20 cellular contexts compared by ENCODE assay signal in genomic region chr1:58165073-58165472, GRCh38.
DNase-seq lines count a peak whose midpoint lies in the region; ATAC-seq, FAIRE-seq and TF ChIP-seq lines count a peak whose summit lies in the region.
"Had no signal": no experiment of that assay in that cellular context is flagged by ENCODE, and none has a peak within 500 bp of the region (broad histone marks: within the 10 kb centered on the region; RNA-seq: fewer than 3 reads in every experiment).

No MANE protein-coding gene starts in this region.

- peaks cover 0 to 9% (median 3%) of the 10 kb centered on the region in 6 donors for H3K9me3 Mint-ChIP-seq in immature natural killer cell
- H3K9me3 Mint-ChIP-seq in activated CD4-positive, alpha-beta T cell treated with anti-CD3 and anti-CD28 coated beads for 36 hours (ENCODE audit: low read depth): peaks cover 3% of the 10 kb centered on the region

- peak; percentile 30 for FAIRE-seq in GM12892 (lab: Jason Lieb, UNC)
- FAIRE-seq: astrocyte, G401.6, urothelium cell line had no signal

- intact Hi-C loops in activated CD4-positive, alpha-beta T cell treated with anti-CD3 and anti-CD28 coated beads for 36 hours (cut with DNase I, micrococcal nuclease): no loop called here

- no peak overlapping the region for H3K4me3 Mint-ChIP-seq in immature natural killer cell
- H3K4me3 Mint-ChIP-seq in activated CD4-positive, alpha-beta T cell treated with anti-CD3 and anti-CD28 coated beads for 36 hours: no peak overlapping the region
- H3K4me3 Mint-ChIP-seq: activated naive CD8-positive, alpha-beta T cell treated with anti-CD3 and anti-CD28 coated beads for 36 hours; activated T-helper 17 cell treated with anti-CD3 and anti-CD28 coated beads, Interleukin-2, amount 50 U/mL, for 72 hours; CD4-positive, CD25-positive, alpha-beta regulatory T cell; T-helper 17 cell had no signal

- POLR2A ChIA-PET in activated CD4-positive, alpha-beta T cell treated with anti-CD3 and anti-CD28 coated beads for 36 hours (lab: Charles Lee): no interaction called here

- ATAC-seq in GM21529 (IDR thresholded peaks at IDR 0.05; ENCODE audit: unreplicated experiment) (peak; percentile 49), HG03342 (IDR thresholded peaks at IDR 0.05; ENCODE audit: unreplicated experiment) (peak; percentile 56)
- ATAC-seq in activated CD4-positive, alpha-beta T cell treated with anti-CD3 and anti-CD28 coated beads for 36 hours: no peak
- ATAC-seq: activated T-helper 17 cell treated with anti-CD3 and anti-CD28 coated beads, Interleukin-2, amount 50 U/mL, for 72 hours; T-helper 17 cell had no signal

- DNase-seq in GM12892 (ENCODE audit: insufficient read length) (no peak), islet precursor cell (peak; percentile 57), immature natural killer cell (no peak), GM03348 (ENCODE audit: low spot score) (no peak)
- DNase-seq in activated CD4-positive, alpha-beta T cell treated with anti-CD3 and anti-CD28 coated beads for 36 hours: no peak
- DNase-seq: activated CD4-positive, alpha-beta T cell treated with anti-CD3 and anti-CD28 coated beads, Interleukin-2, amount 50 U/mL, for 1 hour; activated naive CD8-positive, alpha-beta T cell treated with anti-CD3 and anti-CD28 coated beads for 36 hours; CD4-positive, CD25-positive, alpha-beta regulatory T cell; central memory CD4-positive, alpha-beta T cell; DMS 273 treated with DMSO at 0.1 percent for 48 hours; KG1; mammary epithelial cell; NCI-H1092 treated with DMSO at 0.1 percent for 48 hours; T-helper 17 cell had no signal

- CTCF ChIA-PET in activated CD4-positive, alpha-beta T cell treated with anti-CD3 and anti-CD28 coated beads for 36 hours (lab: Charles Lee): interaction anchor here (0.6 kb wide), 1 partner anchor 116 kb away, joined by 3 read pairs; no protein-coding TSS in a partner anchor

- no peak overlapping the region for H3K27ac Mint-ChIP-seq in immature natural killer cell
- H3K27ac Mint-ChIP-seq in activated CD4-positive, alpha-beta T cell treated with anti-CD3 and anti-CD28 coated beads for 36 hours: no peak overlapping the region
- H3K27ac Mint-ChIP-seq: activated naive CD8-positive, alpha-beta T cell treated with anti-CD3 and anti-CD28 coated beads for 36 hours; activated T-helper 17 cell treated with anti-CD3 and anti-CD28 coated beads, Interleukin-2, amount 50 U/mL, for 72 hours; CD4-positive, CD25-positive, alpha-beta regulatory T cell; T-helper 17 cell had no signal

- H3K27me3 Mint-ChIP-seq in immature natural killer cell (ENCODE audit: low read depth in 3 of 3): peaks cover 0 to 3% (median 2%) of the 10 kb centered on the region in 3 donors
- no peaks in the 10 kb centered on the region for H3K27me3 Mint-ChIP-seq in activated CD4-positive, alpha-beta T cell treated with anti-CD3 and anti-CD28 coated beads for 36 hours
- H3K27me3 Mint-ChIP-seq: activated T-helper 17 cell treated with anti-CD3 and anti-CD28 coated beads, Interleukin-2, amount 50 U/mL, for 72 hours; CD4-positive, CD25-positive, alpha-beta regulatory T cell had no signal

- no peak for TF ChIP-seq POLR2A in GM12892 (IDR thresholded peaks at IDR 0.05; ENCODE audit: low read depth, low read length)

- H3K4me1 Mint-ChIP-seq in immature natural killer cell: no peaks in the 10 kb centered on the region
- H3K4me1 Mint-ChIP-seq in activated CD4-positive, alpha-beta T cell treated with anti-CD3 and anti-CD28 coated beads for 36 hours: no peaks in the 10 kb centered on the region
- H3K4me1 Mint-ChIP-seq: activated naive CD8-positive, alpha-beta T cell treated with anti-CD3 and anti-CD28 coated beads for 36 hours; activated T-helper 17 cell treated with anti-CD3 and anti-CD28 coated beads, Interleukin-2, amount 50 U/mL, for 72 hours; CD4-positive, CD25-positive, alpha-beta regulatory T cell had no signal

- H3K36me3 Mint-ChIP-seq in immature natural killer cell: no peaks in the 10 kb centered on the region
- H3K36me3 Mint-ChIP-seq in activated CD4-positive, alpha-beta T cell treated with anti-CD3 and anti-CD28 coated beads for 36 hours (ENCODE audit: low read depth): no peaks in the 10 kb centered on the region
- H3K36me3 Mint-ChIP-seq: activated naive CD8-positive, alpha-beta T cell treated with anti-CD3 and anti-CD28 coated beads for 36 hours; CD4-positive, CD25-positive, alpha-beta regulatory T cell had no signal
